In genomic region chr5:73770601-73771025, GRCh38 we compare ENCODE assay signal across 24 cellular contexts.
DNase-seq lines count a peak whose midpoint lies in the region; ATAC-seq and TF ChIP-seq lines count a peak whose summit lies in the region.
"Had no signal": no experiment of that assay in that cellular context is flagged by ENCODE, and none has a peak within 500 bp of the region (broad histone marks: within the 10 kb centered on the region; RNA-seq: fewer than 3 reads in every experiment).

No MANE protein-coding gene starts in this region.

- TF ChIP-seq CTCF in chondrocyte (IDR thresholded peaks at IDR 0.05) = no peak
- TF ChIP-seq CTCF in left lung (IDR thresholded peaks at IDR 0.05) = no peak

- H3K9me3 Mint-ChIP-seq in chondrocyte (ENCODE audit: low read depth) = peaks cover 16% of the 10 kb centered on the region

- H3K4me3 ChIP-seq in MG63 (no peak overlapping the region), left lung (no peak overlapping the region)
- H3K4me3 ChIP-seq: transverse colon had no signal

- peaks cover 39% of the 10 kb centered on the region for H3K36me3 ChIP-seq in MG63
- H3K36me3 ChIP-seq in left lung = no peaks in the 10 kb centered on the region
- H3K36me3 ChIP-seq: transverse colon had no signal

- no peaks in the 10 kb centered on the region for H3K27me3 Mint-ChIP-seq in chondrocyte (ENCODE audit: low read depth)

- ATAC-seq in left lung (peak; percentile 70), HG02798 (IDR thresholded peaks at IDR 0.05; ENCODE audit: poor library complexity, unreplicated experiment) (no peak), HG03108 (IDR thresholded peaks at IDR 0.05; ENCODE audit: unreplicated experiment) (no peak), HG03439 (IDR thresholded peaks at IDR 0.05; ENCODE audit: unreplicated experiment) (no peak)
- ATAC-seq: Panc1, sciatic nerve, T-cell had no signal

- H3K27ac ChIP-seq in left lung = no peak overlapping the region
- H3K27ac ChIP-seq: transverse colon had no signal

- peak overlapping the region; percentile 84 for H3K27ac Mint-ChIP-seq in chondrocyte (ENCODE audit: unreplicated experiment)
- H3K27ac Mint-ChIP-seq: CD4-positive, alpha-beta memory T cell; T-cell had no signal

- DNase-seq in AG08396 (ENCODE audit: low spot score) = peak; percentile 12
- DNase-seq in MG63 = peak; percentile 16
- no peak for DNase-seq in chondrocyte (ENCODE audit: low spot score)
- DNase-seq in left lung = no peak
- DNase-seq in activated CD4-positive, alpha-beta T cell treated with anti-CD3 and anti-CD28 coated beads for 4 hours = no peak
- DNase-seq: activated CD4-positive, CD25-positive, alpha-beta regulatory T cell treated with anti-CD3 and anti-CD28 coated beads, Interleukin-2, amount 50 U/mL, for 72 hours; activated gamma-delta T cell; activated T-cell treated with anti-CD3 and anti-CD28 coated beads, Interleukin-2, amount 50 U/mL, for 1 hour; CD4-positive, alpha-beta memory T cell; cortex of kidney; DMS 273 treated with DMSO at 0.1 percent for 48 hours; glutamatergic neuron; NCI-H1048; NCI-H2081; NCI-H446; posterior cingulate gyrus; SIG-M5; T-cell; transverse colon had no signal

- H3K4me1 ChIP-seq in left lung = no peaks in the 10 kb centered on the region
- H3K4me1 ChIP-seq: transverse colon had no signal

- intact Hi-C loops in left lung (cut with DNase I) = no loop called here

- H3K36me3 Mint-ChIP-seq in chondrocyte (ENCODE audit: low read depth) = peaks cover 11% of the 10 kb centered on the region
- H3K36me3 Mint-ChIP-seq: CD4-positive, alpha-beta memory T cell; T-cell had no signal

- peak overlapping the region; percentile 24 for H3K4me3 Mint-ChIP-seq in chondrocyte (ENCODE audit: unreplicated experiment)
- H3K4me3 Mint-ChIP-seq: CD4-positive, alpha-beta memory T cell; T-cell had no signal

- H3K4me1 Mint-ChIP-seq in chondrocyte (ENCODE audit: low read depth) = peaks cover 20% of the 10 kb centered on the region
- H3K4me1 Mint-ChIP-seq: CD4-positive, alpha-beta memory T cell; T-cell had no signal

- peaks cover 28% of the 10 kb centered on the region for H3K9me3 ChIP-seq in MG63
- peaks cover 0 to 21% of the 10 kb centered on the region in 2 donors for H3K9me3 ChIP-seq in left lung
- H3K9me3 ChIP-seq: transverse colon had no signal

- H3K27me3 ChIP-seq in MG63 (no peaks in the 10 kb centered on the region), left lung (no peaks in the 10 kb centered on the region)
- H3K27me3 ChIP-seq: transverse colon had no signal

Comparison
In these comparisons a context has a peak if more than half of its experiments do, and no peak if none do; other contexts are left out.
1. DNase-seq: peak in AG08396 (single experiment) and MG63 (single experiment); none in chondrocyte (single experiment), left lung (0 of 2) and activated CD4-positive, alpha-beta T cell treated with anti-CD3 and anti-CD28 coated beads for 4 hours (0 of 2).